3 cellular contexts compared by ENCODE assay signal in genomic region chr1:19019288-19019687, GRCh38.
A peak's percentile ranks its signal among the peaks of the same experiment; 100 is the strongest.
DNase-seq lines count a peak whose midpoint lies in the region; ATAC-seq, FAIRE-seq and TF ChIP-seq lines count a peak whose summit lies in the region.
"Not testable (repeated sequence)": the region's sequence is repeated elsewhere in the genome, so short reads cannot be mapped to it uniquely, and the experiment has no call there.

No MANE protein-coding gene starts in this region.

- not testable (repeated sequence) for H3K4me2 ChIP-seq in K562 (ENCODE audit: insufficient read depth, low read length)

- H3K9me3 ChIP-seq in HEK293 (ENCODE audit: control insufficient read depth, insufficient read depth, low read depth, low read length); K562 (replicated peaks; ENCODE audit: control insufficient read depth, insufficient read depth, low read depth, low read length): not testable (repeated sequence)

- WGBS in K562 (ENCODE audit: insufficient coverage, low coverage, missing lambda C conversion rate), result 45% methylated on average over 4 of the region's 4 CpGs

- POLR2A ChIA-PET in HEK293 (lab: Yijun Ruan, JAX); K562 (lab: Yijun Ruan, JAX): not testable (repeated sequence)

- BruUV-seq in K562 (replicated peaks; lab: Mats Ljungman, UMichigan), result not testable (repeated sequence)

- not testable (repeated sequence) for H2AFZ ChIP-seq in K562 (ENCODE audit: low read depth, low read length)

- H3K79me2 ChIP-seq in K562 (ENCODE audit: control insufficient read depth, insufficient read depth, low read length), result not testable (repeated sequence)

- CTCF ChIA-PET in HEK293 (lab: Yijun Ruan, JAX), result interaction anchor here (4.0 kb wide), 1 partner anchor 106 kb away, joined by 11 read pairs; no protein-coding TSS in a partner anchor
- CTCF ChIA-PET in K562 (lab: Yijun Ruan, JAX; ENCODE audit: low intra/inter-chr PET ratio), result not testable (repeated sequence)

- H3K9me1 ChIP-seq in K562 (ENCODE audit: control insufficient read depth, insufficient read depth, low read length), result not testable (repeated sequence)

- not testable (repeated sequence) for TF ChIP-seq RAD21 in K562 (CRISPR knock-in tag; conservative IDR thresholded peaks at IDR 0.05 in 1 of 2, IDR thresholded peaks at IDR 0.05 in 1 of 2)

- peaks cover 29 to 30% of the 10 kb centered on the region in 2 experiments for H3K27me3 ChIP-seq in K562 (ENCODE audit: control insufficient read depth in 2 of 2, insufficient read depth in 2 of 2, low read length in 2 of 2)

- not testable (repeated sequence) for H3K9ac ChIP-seq in K562 (ENCODE audit: insufficient read depth in 1 of 2, low read depth in 2 of 2, low read length in 2 of 2)

- not testable (repeated sequence) for TF ChIP-seq EP300 in K562 (IDR thresholded peaks at IDR 0.05; ENCODE audit: low read length)

- H3K36me3 ChIP-seq in HEK293 (ENCODE audit: control insufficient read depth in 2 of 2, insufficient read depth in 1 of 2, low read length in 2 of 2); K562 (ENCODE audit: control insufficient read depth, insufficient read depth, low read length): not testable (repeated sequence)

- not testable (repeated sequence) for ATAC-seq in K562

- intact Hi-C loops in K562 (cut with micrococcal nuclease), result not testable (repeated sequence)

- not testable (repeated sequence) for H3K4me1 ChIP-seq in HEK293 (ENCODE audit: control insufficient read depth, insufficient read depth, low read length); K562 (replicated peaks in 1 of 2; ENCODE audit: control insufficient read depth in 2 of 2, insufficient read depth in 2 of 2, low read length in 2 of 2)

- H4K20me1 ChIP-seq in K562 (replicated peaks; ENCODE audit: control insufficient read depth, insufficient read depth, low read length), result not testable (repeated sequence)

- not testable (repeated sequence) for TF ChIP-seq POLR2A in K562 (conservative IDR thresholded peaks at IDR 0.05)

- not testable (repeated sequence) for TF ChIP-seq CTCF in HEK293 (tag by site-specific recombination; IDR thresholded peaks at IDR 0.05); K562 (IDR thresholded peaks at IDR 0.05 in 2 of 3, conservative IDR thresholded peaks at IDR 0.05 in 1 of 3; ENCODE audit: insufficient read depth in 2 of 3, low read depth in 1 of 3, low read length in 3 of 3)

- DNase-seq in K562 (ENCODE audit: extremely low read depth in 1 of 4, low spot score in 3 of 4), result not testable (repeated sequence)
- DNase-seq in ureter (ENCODE audit: low spot score), result peak; percentile 2

- H3K27ac ChIP-seq in HEK293 (ENCODE audit: extremely low read depth, low read depth, low read length); K562 (ENCODE audit: extremely low read depth, low read depth, low read length): not testable (repeated sequence)

- FAIRE-seq in K562 (lab: Jason Lieb, UNC), result not testable (repeated sequence)

- H3K4me3 ChIP-seq in HEK293 (ENCODE audit: low read depth, low read length); K562: not testable (repeated sequence)

- in situ Hi-C loops in K562 (cut with MboI), result not testable (repeated sequence)

TF ChIP-seq in HEK293, 187 proteins besides CTCF, POLR2A, EP300 and RAD21:
- TF ChIP-seq, protein P1, sequence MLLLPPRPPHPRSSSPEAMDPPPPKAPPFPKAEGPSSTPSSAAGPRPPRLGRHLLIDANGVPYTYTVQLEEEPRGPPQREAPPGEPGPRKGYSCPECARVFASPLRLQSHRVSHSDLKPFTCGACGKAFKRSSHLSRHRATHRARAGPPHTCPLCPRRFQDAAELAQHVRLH (tag by site-specific recombination; IDR thresholded peaks at IDR 0.05), result 0 out of 2 replicates have a peak, but pooled peaks have one; percentile 24
- peak; percentile 98 for TF ChIP-seq ZNF146 (tag by site-specific recombination; IDR thresholded peaks at IDR 0.05)
TF ChIP-seq in HEK293: peak in this region for 2; not testable (repeated sequence) for 185.

TF ChIP-seq in K562, 482 proteins besides CTCF, POLR2A, EP300 and RAD21:
- peak; percentile 96 for TF ChIP-seq ZNF146 (CRISPR knock-in tag; IDR thresholded peaks at IDR 0.05; ENCODE audit: unreplicated experiment)
- TF ChIP-seq RBM25 (IDR thresholded peaks at IDR 0.05; ENCODE audit: low read depth, low read length, severe bottlenecking), result peak; percentile 17
